Comparison of ENCODE assay signal across 8 cellular contexts in the genomic region with DNA sequence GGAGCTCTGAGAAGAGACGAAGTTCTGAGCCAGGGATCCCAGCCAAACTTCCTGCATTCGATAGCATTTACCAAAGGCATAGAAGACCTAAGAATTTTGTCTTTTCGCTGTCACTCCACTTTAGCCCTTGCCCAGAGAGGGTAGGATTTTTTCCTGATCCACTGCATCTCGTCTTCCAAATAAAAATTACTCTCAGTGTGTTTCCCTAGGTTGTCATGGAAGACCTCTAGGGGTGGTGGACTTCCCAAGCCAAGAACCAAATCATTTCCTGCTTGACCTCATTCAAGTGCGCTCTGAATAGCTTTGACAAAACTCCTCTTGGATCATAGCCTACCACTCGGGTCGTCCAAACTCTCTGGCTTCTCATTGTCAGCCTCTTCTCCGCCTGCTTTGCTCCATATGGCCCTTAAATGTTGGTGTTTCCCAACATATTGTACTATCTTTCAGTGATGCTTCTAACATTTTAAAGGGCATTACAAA. TPM values are rescaled to one million over a fixed set of nuclear protein-coding genes. Genes with fewer than 3 reads are reported as not detected.
DNase-seq lines count a peak whose midpoint lies in the region; ATAC-seq and TF ChIP-seq lines count a peak whose summit lies in the region.

No MANE protein-coding gene starts in this region.

- H3K9me2 ChIP-seq in hepatocyte (replicated peaks; ENCODE audit: insufficient read depth) = no peaks in the 10 kb centered on the region

- H3K4me1 ChIP-seq in hepatocyte (ENCODE audit: insufficient read depth) = no peaks in the 10 kb centered on the region

- peak overlapping the region; percentile 81 for H3K4me2 ChIP-seq in hepatocyte

- H4K20me1 ChIP-seq in hepatocyte (ENCODE audit: insufficient read depth, poor library complexity, severe bottlenecking) = peaks cover 19% of the 10 kb centered on the region

- 56% methylated on average over 8 of the region's 8 CpGs for WGBS in hepatocyte (ENCODE audit: low lambda C conversion rate, missing lambda C conversion rate)

- peaks cover 25% of the 10 kb centered on the region for H3K4me1 Mint-ChIP-seq in activated CD4-positive, alpha-beta T cell treated with anti-CD3 and anti-CD28 coated beads, Interleukin-2, amount 10 ng/mL, durations not matched to agents 24 days and 14 days
- H3K4me1 Mint-ChIP-seq in stimulated activated naive CD8-positive, alpha-beta T cell treated with anti-CD3 and anti-CD28 coated beads, Interleukin-15, amount 100 ng/mL, for 72 hours = peaks cover 41% of the 10 kb centered on the region

- H3K9me3 Mint-ChIP-seq in activated CD4-positive, alpha-beta T cell treated with anti-CD3 and anti-CD28 coated beads, Interleukin-2, amount 10 ng/mL, durations not matched to agents 24 days and 14 days = no peaks in the 10 kb centered on the region
- H3K9me3 Mint-ChIP-seq in activated naive CD4-positive, alpha-beta T cell treated with anti-CD3 and anti-CD28 coated beads, Interleukin-2, amount 50 U/mL, for 72 hours = no peaks in the 10 kb centered on the region
- H3K9me3 Mint-ChIP-seq in stimulated activated naive CD8-positive, alpha-beta T cell treated with anti-CD3 and anti-CD28 coated beads, Interleukin-15, amount 100 ng/mL, for 72 hours = no peaks in the 10 kb centered on the region

- peak overlapping the region; percentile 93 for H3K27ac Mint-ChIP-seq in activated CD4-positive, alpha-beta T cell treated with anti-CD3 and anti-CD28 coated beads, Interleukin-2, amount 10 ng/mL, durations not matched to agents 24 days and 14 days
- H3K27ac Mint-ChIP-seq in activated naive CD4-positive, alpha-beta T cell treated with anti-CD3 and anti-CD28 coated beads, Interleukin-2, amount 50 U/mL, for 72 hours = peak overlapping the region; percentile 87 to 93
- peak overlapping the region in 1 of 2 donors; percentile 31 for H3K27ac Mint-ChIP-seq in stimulated activated naive CD8-positive, alpha-beta T cell treated with anti-CD3 and anti-CD28 coated beads, Interleukin-15, amount 100 ng/mL, for 72 hours

- peaks cover 39% of the 10 kb centered on the region for H3K36me3 Mint-ChIP-seq in activated CD4-positive, alpha-beta T cell treated with anti-CD3 and anti-CD28 coated beads, Interleukin-2, amount 10 ng/mL, durations not matched to agents 24 days and 14 days (ENCODE audit: low read depth)
- H3K36me3 Mint-ChIP-seq in activated naive CD4-positive, alpha-beta T cell treated with anti-CD3 and anti-CD28 coated beads, Interleukin-2, amount 50 U/mL, for 72 hours = peaks cover 22 to 29% of the 10 kb centered on the region in 2 donors

- H3K27ac ChIP-seq in hepatocyte = peak overlapping the region; percentile 38

- peak overlapping the region; percentile 53 for H2AFZ ChIP-seq in hepatocyte

- no peak for ATAC-seq in activated naive CD4-positive, alpha-beta T cell treated with anti-CD3 and anti-CD28 coated beads, Interleukin-2, amount 50 U/mL, for 72 hours
- no peak for ATAC-seq in stimulated activated naive CD8-positive, alpha-beta T cell treated with anti-CD3 and anti-CD28 coated beads, Interleukin-15, amount 100 ng/mL, for 72 hours
- ATAC-seq in GM21717 (IDR thresholded peaks at IDR 0.05; ENCODE audit: unreplicated experiment) = no peak

- H3K36me3 ChIP-seq in hepatocyte (replicated peaks; ENCODE audit: insufficient read depth, low read depth) = no peaks in the 10 kb centered on the region

- H3K27me3 Mint-ChIP-seq in activated CD4-positive, alpha-beta T cell treated with anti-CD3 and anti-CD28 coated beads, Interleukin-2, amount 10 ng/mL, durations not matched to agents 24 days and 14 days = no peaks in the 10 kb centered on the region
- H3K27me3 Mint-ChIP-seq in stimulated activated naive CD8-positive, alpha-beta T cell treated with anti-CD3 and anti-CD28 coated beads, Interleukin-15, amount 100 ng/mL, for 72 hours = no peaks in the 10 kb centered on the region

- H3K4me3 Mint-ChIP-seq in activated CD4-positive, alpha-beta T cell treated with anti-CD3 and anti-CD28 coated beads, Interleukin-2, amount 10 ng/mL, durations not matched to agents 24 days and 14 days = peak overlapping the region; percentile 96
- peak overlapping the region; percentile 96 to 98 for H3K4me3 Mint-ChIP-seq in stimulated activated naive CD8-positive, alpha-beta T cell treated with anti-CD3 and anti-CD28 coated beads, Interleukin-15, amount 100 ng/mL, for 72 hours

- no peak overlapping the region for H3K4me3 ChIP-seq in hepatocyte

- no peaks in the 10 kb centered on the region for H3K9me3 ChIP-seq in hepatocyte (ENCODE audit: low read depth)

- no peaks in the 10 kb centered on the region for H3K27me3 ChIP-seq in hepatocyte

- intact Hi-C loops in activated CD4-positive, alpha-beta T cell treated with anti-CD3 and anti-CD28 coated beads, Interleukin-2, amount 10 ng/mL, durations not matched to agents 24 days and 14 days (cut with micrococcal nuclease) = loop anchor here (1.0 to 5.0 kb wide), 8 partner anchors 16 to 316 kb away; a partner anchor contains a TSS

- TF ChIP-seq CTCF in hepatocyte (IDR thresholded peaks at IDR 0.05; ENCODE audit: poor library complexity) = no peak

- DNase-seq in activated CD4-positive, alpha-beta T cell treated with anti-CD3 and anti-CD28 coated beads, Interleukin-2, amount 10 ng/mL, durations not matched to agents 24 days and 14 days = no peak
- DNase-seq in activated CD4-positive, alpha-beta T cell treated with anti-CD3 and anti-CD28 coated beads for 48 hours = no peak
- DNase-seq in activated naive CD4-positive, alpha-beta T cell treated with anti-CD3 and anti-CD28 coated beads, Interleukin-2, amount 50 U/mL, for 72 hours (ENCODE audit: low spot score in 2 of 2) = no peak
- DNase-seq in hepatocyte (ENCODE audit: low spot score) (no peak), NCI-H226 (no peak), NCI-H1436 treated with DMSO at 0.1 percent for 48 hours (lab: John Stamatoyannopoulos, UW) (no peak)
- no peak for DNase-seq in stimulated activated naive CD8-positive, alpha-beta T cell treated with anti-CD3 and anti-CD28 coated beads, Interleukin-15, amount 100 ng/mL, for 72 hours

- peaks cover 26% of the 10 kb centered on the region for H3K79me2 ChIP-seq in hepatocyte

RNA-seq across cellular contexts. Expression of a gene that starts 0.4 kb away (rescaled TPM):
- 29.8 and 32.3 TPM in 2 replicates for total RNA-seq in activated CD4-positive, alpha-beta T cell treated with anti-CD3 and anti-CD28 coated beads, Interleukin-2, amount 10 ng/mL, durations not matched to agents 24 days and 14 days
- 10 to 100 TPM; 21.0 to 35.4 TPM for total RNA-seq in activated naive CD4-positive, alpha-beta T cell treated with anti-CD3 and anti-CD28 coated beads, Interleukin-2, amount 50 U/mL, for 72 hours
- total RNA-seq in hepatocyte = 27.2 and 30.1 TPM in 2 replicates
- 39.2 and 41.2 TPM in 2 replicates for polyA plus RNA-seq in hepatocyte

RNA-seq across cellular contexts. Expression of a gene that starts 16.5 kb away (rescaled TPM):
- total RNA-seq in activated CD4-positive, alpha-beta T cell treated with anti-CD3 and anti-CD28 coated beads, Interleukin-2, amount 10 ng/mL, durations not matched to agents 24 days and 14 days = 25.5 and 27.8 TPM in 2 replicates
- 10 to 100 TPM; 27.3 to 31.4 TPM for total RNA-seq in activated naive CD4-positive, alpha-beta T cell treated with anti-CD3 and anti-CD28 coated beads, Interleukin-2, amount 50 U/mL, for 72 hours
- total RNA-seq in hepatocyte = 33.5 and 36.4 TPM in 2 replicates
- polyA plus RNA-seq in hepatocyte = 25.9 and 28.7 TPM in 2 replicates

RNA-seq across cellular contexts. Expression of a gene that starts 59.1 kb away (rescaled TPM):
- 1.2 and 1.4 TPM in 2 replicates for total RNA-seq in activated CD4-positive, alpha-beta T cell treated with anti-CD3 and anti-CD28 coated beads, Interleukin-2, amount 10 ng/mL, durations not matched to agents 24 days and 14 days
- 1 to 10 TPM; 3.5 to 4.1 TPM for total RNA-seq in activated naive CD4-positive, alpha-beta T cell treated with anti-CD3 and anti-CD28 coated beads, Interleukin-2, amount 50 U/mL, for 72 hours
- 12.8 and 14.9 TPM in 2 replicates for total RNA-seq in hepatocyte
- polyA plus RNA-seq in hepatocyte = 4.9 and 5.5 TPM in 2 replicates
